ENCODE assay signal across 1 cellular context in the genomic region with DNA sequence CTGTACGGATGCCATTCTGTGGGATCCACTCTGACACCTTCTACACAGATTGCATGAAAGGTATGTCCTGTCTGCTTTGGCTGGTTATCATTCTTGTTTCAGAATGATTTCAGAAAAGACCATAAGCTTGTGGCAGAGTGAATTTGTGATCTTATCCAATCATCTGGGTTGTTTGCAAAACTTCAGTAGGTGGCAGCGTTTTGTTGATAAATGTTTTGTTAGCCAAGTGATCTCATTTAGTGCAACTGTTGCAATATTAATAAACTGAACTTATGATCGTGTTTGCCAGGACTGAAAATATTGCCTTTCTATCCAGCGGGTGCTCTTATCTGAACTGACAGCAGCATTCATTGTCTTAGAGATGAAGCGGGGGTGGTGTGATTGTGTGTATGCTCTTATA.
TF ChIP-seq lines count a peak whose summit lies in the region.

No MANE protein-coding gene starts in this region.

TF ChIP-seq in GM23338, 12 proteins besides CTCF, POLR2A, EP300 and RAD21 (continued from another document):
- TF ChIP-seq, protein P1, sequence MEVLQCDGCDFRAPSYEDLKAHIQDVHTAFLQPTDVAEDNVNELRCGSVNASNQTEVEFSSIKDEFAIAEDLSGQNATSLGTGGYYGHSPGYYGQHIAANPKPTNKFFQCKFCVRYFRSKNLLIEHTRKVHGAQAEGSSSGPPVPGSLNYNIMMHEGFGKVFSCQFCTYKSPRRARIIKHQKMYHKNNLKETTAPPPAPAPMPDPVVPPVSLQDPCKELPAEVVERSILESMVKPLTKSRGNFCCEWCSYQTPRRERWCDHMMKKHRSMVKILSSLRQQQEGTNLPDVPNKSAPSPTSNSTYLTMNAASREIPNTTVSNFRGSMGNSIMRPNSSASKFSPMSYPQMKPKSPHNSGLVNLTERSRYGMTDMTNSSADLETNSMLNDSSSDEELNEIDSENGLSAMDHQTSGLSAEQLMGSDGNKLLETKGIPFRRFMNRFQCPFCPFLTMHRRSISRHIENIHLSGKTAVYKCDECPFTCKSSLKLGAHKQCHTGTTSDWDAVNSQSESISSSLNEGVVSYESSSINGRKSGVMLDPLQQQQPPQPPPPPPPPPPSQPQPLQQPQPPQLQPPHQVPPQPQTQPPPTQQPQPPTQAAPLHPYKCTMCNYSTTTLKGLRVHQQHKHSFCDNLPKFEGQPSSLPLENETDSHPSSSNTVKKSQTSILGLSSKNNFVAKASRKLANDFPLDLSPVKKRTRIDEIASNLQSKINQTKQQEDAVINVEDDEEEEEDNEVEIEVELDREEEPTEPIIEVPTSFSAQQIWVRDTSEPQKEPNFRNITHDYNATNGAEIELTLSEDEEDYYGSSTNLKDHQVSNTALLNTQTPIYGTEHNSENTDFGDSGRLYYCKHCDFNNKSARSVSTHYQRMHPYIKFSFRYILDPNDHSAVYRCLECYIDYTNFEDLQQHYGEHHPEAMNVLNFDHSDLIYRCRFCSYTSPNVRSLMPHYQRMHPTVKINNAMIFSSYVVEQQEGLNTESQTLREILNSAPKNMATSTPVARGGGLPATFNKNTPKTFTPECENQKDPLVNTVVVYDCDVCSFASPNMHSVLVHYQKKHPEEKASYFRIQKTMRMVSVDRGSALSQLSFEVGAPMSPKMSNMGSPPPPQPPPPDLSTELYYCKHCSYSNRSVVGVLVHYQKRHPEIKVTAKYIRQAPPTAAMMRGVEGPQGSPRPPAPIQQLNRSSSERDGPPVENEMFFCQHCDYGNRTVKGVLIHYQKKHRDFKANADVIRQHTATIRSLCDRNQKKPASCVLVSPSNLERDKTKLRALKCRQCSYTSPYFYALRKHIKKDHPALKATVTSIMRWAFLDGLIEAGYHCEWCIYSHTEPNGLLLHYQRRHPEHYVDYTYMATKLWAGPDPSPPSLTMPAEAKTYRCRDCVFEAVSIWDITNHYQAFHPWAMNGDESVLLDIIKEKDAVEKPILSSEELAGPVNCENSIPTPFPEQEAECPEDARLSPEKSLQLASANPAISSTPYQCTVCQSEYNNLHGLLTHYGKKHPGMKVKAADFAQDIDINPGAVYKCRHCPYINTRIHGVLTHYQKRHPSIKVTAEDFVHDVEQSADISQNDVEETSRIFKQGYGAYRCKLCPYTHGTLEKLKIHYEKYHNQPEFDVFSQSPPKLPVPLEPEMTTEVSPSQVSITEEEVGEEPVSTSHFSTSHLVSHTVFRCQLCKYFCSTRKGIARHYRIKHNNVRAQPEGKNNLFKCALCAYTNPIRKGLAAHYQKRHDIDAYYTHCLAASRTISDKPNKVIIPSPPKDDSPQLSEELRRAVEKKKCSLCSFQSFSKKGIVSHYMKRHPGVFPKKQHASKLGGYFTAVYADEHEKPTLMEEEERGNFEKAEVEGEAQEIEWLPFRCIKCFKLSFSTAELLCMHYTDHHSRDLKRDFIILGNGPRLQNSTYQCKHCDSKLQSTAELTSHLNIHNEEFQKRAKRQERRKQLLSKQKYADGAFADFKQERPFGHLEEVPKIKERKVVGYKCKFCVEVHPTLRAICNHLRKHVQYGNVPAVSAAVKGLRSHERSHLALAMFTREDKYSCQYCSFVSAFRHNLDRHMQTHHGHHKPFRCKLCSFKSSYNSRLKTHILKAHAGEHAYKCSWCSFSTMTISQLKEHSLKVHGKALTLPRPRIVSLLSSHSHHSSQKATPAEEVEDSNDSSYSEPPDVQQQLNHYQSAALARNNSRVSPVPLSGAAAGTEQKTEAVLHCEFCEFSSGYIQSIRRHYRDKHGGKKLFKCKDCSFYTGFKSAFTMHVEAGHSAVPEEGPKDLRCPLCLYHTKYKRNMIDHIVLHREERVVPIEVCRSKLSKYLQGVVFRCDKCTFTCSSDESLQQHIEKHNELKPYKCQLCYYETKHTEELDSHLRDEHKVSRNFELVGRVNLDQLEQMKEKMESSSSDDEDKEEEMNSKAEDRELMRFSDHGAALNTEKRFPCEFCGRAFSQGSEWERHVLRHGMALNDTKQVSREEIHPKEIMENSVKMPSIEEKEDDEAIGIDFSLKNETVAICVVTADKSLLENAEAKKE (CRISPR knock-in tag; IDR thresholded peaks at IDR 0.05), result no peak
- TF ChIP-seq EZH2 (IDR thresholded peaks at IDR 0.05; ENCODE audit: low read depth, unreplicated experiment), result no peak
- no peak for TF ChIP-seq ZNF114 (CRISPR knock-in tag; IDR thresholded peaks at IDR 0.05)
- no peak for TF ChIP-seq STAT1 (IDR thresholded peaks at IDR 0.05; ENCODE audit: unreplicated experiment)
- no peak for TF ChIP-seq NANOG (IDR thresholded peaks at IDR 0.05; ENCODE audit: borderline replicate concordance)
